In the genomic region with DNA sequence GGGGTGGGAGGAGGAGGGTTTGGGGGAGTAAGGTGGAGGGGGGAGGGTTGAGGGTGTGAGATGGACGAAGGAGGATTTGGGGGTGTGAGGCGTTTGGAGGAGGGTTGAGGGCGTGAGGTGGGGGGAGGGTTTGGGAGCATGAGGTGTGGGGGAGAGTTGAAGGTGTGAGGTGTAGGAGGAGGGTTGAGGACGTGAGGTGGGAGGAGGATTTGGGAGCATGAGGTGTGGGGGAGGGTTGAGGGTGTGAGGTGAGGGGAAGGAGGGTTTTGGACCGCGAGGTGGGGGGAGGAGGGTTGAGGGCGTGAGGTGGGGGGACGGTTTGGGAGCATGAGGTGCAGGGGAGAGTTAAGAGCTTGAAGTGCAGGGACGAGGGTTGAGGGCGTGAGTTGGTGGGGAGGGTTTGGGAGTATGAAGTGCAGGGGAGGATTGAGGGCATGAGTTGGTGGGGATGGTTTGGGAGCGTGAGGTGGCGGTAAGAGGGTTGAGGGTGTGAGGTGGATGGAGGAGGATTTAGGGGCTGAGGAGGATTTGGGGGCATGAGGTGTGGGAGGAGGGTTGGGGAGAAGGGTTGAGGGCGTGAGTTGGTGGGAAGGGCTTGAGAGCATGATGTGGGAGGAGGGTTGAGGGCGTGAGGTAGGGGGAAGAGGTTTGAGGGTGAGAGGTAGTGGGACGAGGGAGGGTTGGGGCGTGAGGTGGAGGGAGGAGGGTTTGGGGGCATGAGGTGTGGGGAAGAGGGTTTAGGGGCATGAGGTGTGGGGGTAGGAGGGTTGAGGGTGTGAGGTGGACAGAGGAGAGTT, we compare ENCODE assay signal across 1 cellular context.
TF ChIP-seq lines count a peak whose summit lies in the region.

No MANE protein-coding gene starts in this region.

TF ChIP-seq in IMR-90, 13 proteins besides CTCF, POLR2A, EP300 and RAD21:
- no peak for TF ChIP-seq MXI1 (IDR thresholded peaks at IDR 0.05; ENCODE audit: borderline replicate concordance, low read depth, low read length)
- TF ChIP-seq, protein P1, sequence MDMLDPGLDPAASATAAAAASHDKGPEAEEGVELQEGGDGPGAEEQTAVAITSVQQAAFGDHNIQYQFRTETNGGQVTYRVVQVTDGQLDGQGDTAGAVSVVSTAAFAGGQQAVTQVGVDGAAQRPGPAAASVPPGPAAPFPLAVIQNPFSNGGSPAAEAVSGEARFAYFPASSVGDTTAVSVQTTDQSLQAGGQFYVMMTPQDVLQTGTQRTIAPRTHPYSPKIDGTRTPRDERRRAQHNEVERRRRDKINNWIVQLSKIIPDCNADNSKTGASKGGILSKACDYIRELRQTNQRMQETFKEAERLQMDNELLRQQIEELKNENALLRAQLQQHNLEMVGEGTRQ (IDR thresholded peaks at IDR 0.05; ENCODE audit: low read depth, low read length): no peak
- TF ChIP-seq FOS (IDR thresholded peaks at IDR 0.05; ENCODE audit: low read depth, low read length): no peak
- TF ChIP-seq NFE2L2 (IDR thresholded peaks at IDR 0.05; ENCODE audit: low read depth, low read length): no peak
- TF ChIP-seq, protein P2, sequence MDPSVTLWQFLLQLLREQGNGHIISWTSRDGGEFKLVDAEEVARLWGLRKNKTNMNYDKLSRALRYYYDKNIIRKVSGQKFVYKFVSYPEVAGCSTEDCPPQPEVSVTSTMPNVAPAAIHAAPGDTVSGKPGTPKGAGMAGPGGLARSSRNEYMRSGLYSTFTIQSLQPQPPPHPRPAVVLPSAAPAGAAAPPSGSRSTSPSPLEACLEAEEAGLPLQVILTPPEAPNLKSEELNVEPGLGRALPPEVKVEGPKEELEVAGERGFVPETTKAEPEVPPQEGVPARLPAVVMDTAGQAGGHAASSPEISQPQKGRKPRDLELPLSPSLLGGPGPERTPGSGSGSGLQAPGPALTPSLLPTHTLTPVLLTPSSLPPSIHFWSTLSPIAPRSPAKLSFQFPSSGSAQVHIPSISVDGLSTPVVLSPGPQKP (IDR thresholded peaks at IDR 0.05; ENCODE audit: borderline replicate concordance, low read depth, low read length): no peak
- TF ChIP-seq CHD1 (IDR thresholded peaks at IDR 0.05; ENCODE audit: low read depth, low read length): no peak
- TF ChIP-seq MAFK (IDR thresholded peaks at IDR 0.05; ENCODE audit: low read depth, low read length): no peak
- no peak for TF ChIP-seq MAZ (IDR thresholded peaks at IDR 0.05; ENCODE audit: borderline replicate concordance, low read depth, low read length)
- no peak for TF ChIP-seq RCOR1 (IDR thresholded peaks at IDR 0.05; ENCODE audit: insufficient replicate concordance, low read length)
- no peak for TF ChIP-seq CEBPB (IDR thresholded peaks at IDR 0.05; ENCODE audit: low read depth, low read length)
- TF ChIP-seq RFX5 (IDR thresholded peaks at IDR 0.05; ENCODE audit: low read depth, low read length): no peak
- no peak for TF ChIP-seq SMC3 (IDR thresholded peaks at IDR 0.05; ENCODE audit: low read depth, low read length)
- no peak for TF ChIP-seq BHLHE40 (IDR thresholded peaks at IDR 0.05; ENCODE audit: low read depth, low read length)
TF ChIP-seq in IMR-90: peak in this region for 0.
